ENCODE assay signal across 14 cellular contexts in genomic region chrY:24569725-24570442, GRCh38. TPM values are rescaled to one million over a fixed set of nuclear protein-coding genes. Genes with fewer than 3 reads are reported as not detected.
"Had no signal": no experiment of that assay in that cellular context is flagged by ENCODE, and none has a peak within 500 bp of the region (broad histone marks: within the 10 kb centered on the region; RNA-seq: fewer than 3 reads in every experiment).

No MANE protein-coding gene starts in this region.

RNA-seq across cellular contexts. Expression of gene BPY2B, which starts 47.9 kb away (rescaled TPM):
- total RNA-seq: activated B cell treated with CpG ODN at 0.5 μM for 24 hours; activated CD4-positive, alpha-beta memory T cell treated with anti-CD3 and anti-CD28 coated beads for 36 hours; activated CD4-positive, alpha-beta memory T cell treated with anti-CD3 and anti-CD28 coated beads, Interleukin-2, amount 10 ng/mL, durations not matched to agents 7 days and 5 days; activated CD4-positive, alpha-beta T cell treated with anti-CD3 and anti-CD28 coated beads for 36 hours; activated CD4-positive, alpha-beta T cell treated with anti-CD3 and anti-CD28 coated beads, Interleukin-2, amount 10 ng/mL, durations not matched to agents 24 days and 14 days; activated CD4-positive, alpha-beta T cell treated with anti-CD3 and anti-CD28 coated beads, Interleukin-2, amount 10 ng/mL, durations not matched to agents 7 days and 5 days; activated CD8-positive, alpha-beta memory T cell treated with anti-CD3 and anti-CD28 coated beads for 36 hours; activated CD8-positive, alpha-beta memory T cell treated with anti-CD3 and anti-CD28 coated beads, Interleukin-2, amount 10 ng/mL, durations not matched to agents 7 days and 5 days; activated CD8-positive, alpha-beta T cell treated with anti-CD3 and anti-CD28 coated beads for 36 hours; activated CD8-positive, alpha-beta T cell treated with anti-CD3 and anti-CD28 coated beads, Interleukin-2, amount 10 ng/mL, durations not matched to agents 7 days and 5 days; T-helper 1 cell treated with Interleukin-12 subunit alpha and Interleukin-12 subunit beta and Interleukin-4 antibody, amounts not matched to agents 30 ng/mL and 1 ng/mL, for 36 hours; T-helper 17 cell; T-helper 2 cell treated with Interferon-gamma antibody and Interleukin-4, amounts not matched to agents 100 ng/mL and 5 ng/mL, for 36 hours; WTC11 had no signal
